ENCODE assay signal across 8 cellular contexts in the genomic region with DNA sequence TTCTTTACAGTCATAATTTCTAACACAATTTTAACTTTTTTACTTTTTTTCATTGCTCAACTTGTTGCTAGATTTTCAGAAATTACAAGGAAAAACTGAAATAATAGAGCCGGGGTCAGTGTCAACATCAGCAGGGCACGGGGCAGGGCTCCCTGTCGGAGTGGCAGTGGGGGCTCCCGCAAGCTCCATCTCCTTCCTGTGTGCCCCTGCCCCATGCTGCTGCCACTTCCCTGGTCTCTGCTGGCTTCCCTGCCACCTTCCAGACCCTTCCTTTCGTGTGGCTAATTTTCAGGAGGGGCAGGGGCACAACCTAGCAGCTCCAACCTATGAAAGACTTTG. TPM values are rescaled to one million over a fixed set of nuclear protein-coding genes. Genes with fewer than 3 reads are reported as not detected.
DNase-seq lines count a peak whose midpoint lies in the region; ATAC-seq and TF ChIP-seq lines count a peak whose summit lies in the region.

No MANE protein-coding gene starts in this region.

- H4K20me1 ChIP-seq in OCI-LY3 (ENCODE audit: insufficient read depth, low read length) = no peaks in the 10 kb centered on the region

- H3K14ac ChIP-seq in neuronal stem cell (ENCODE audit: low read length) = peak overlapping the region; percentile 51

- peaks cover 9 to 20% of the 10 kb centered on the region in 2 donors for H3K36me3 Mint-ChIP-seq in CD4-positive, alpha-beta memory T cell
- peaks cover 10% of the 10 kb centered on the region for H3K36me3 Mint-ChIP-seq in endodermal cell (ENCODE audit: low read depth)

- no peak for DNase-seq in CD4-positive, alpha-beta memory T cell
- DNase-seq in endodermal cell (no peak), neuronal stem cell (ENCODE audit: low spot score) (no peak), erythroblast (lab: John Stamatoyannopoulos, UW) (no peak), AG08395 (ENCODE audit: low spot score) (no peak)
- DNase-seq in activated CD4-positive, CD25-positive, alpha-beta regulatory T cell (lab: John Stamatoyannopoulos, UW) = no peak

- no peak overlapping the region for H2BK5ac ChIP-seq in neuronal stem cell (ENCODE audit: low read length)

- TF ChIP-seq CTCF in OCI-LY3 (IDR thresholded peaks at IDR 0.05; ENCODE audit: low read depth, low read length) (no peak), endodermal cell (conservative IDR thresholded peaks at IDR 0.05) (no peak)

- no peak overlapping the region for H3K23ac ChIP-seq in neuronal stem cell (ENCODE audit: low read depth, low read length, poor library complexity)

- peaks cover 12% of the 10 kb centered on the region for H3K79me1 ChIP-seq in neuronal stem cell (ENCODE audit: low read depth, low read length)

- no peaks in the 10 kb centered on the region for H3K27me3 ChIP-seq in CD4-positive, alpha-beta memory T cell (ENCODE audit: insufficient read depth, low read length)
- H3K27me3 ChIP-seq in OCI-LY3 (ENCODE audit: low read depth, low read length) = no peaks in the 10 kb centered on the region
- no peaks in the 10 kb centered on the region for H3K27me3 ChIP-seq in endodermal cell (ENCODE audit: control insufficient read depth, insufficient read depth, low read length, poor library complexity, severe bottlenecking)
- H3K27me3 ChIP-seq in neuronal stem cell (ENCODE audit: control insufficient read depth in 3 of 3, insufficient read depth in 3 of 3, low read depth in 1 of 3, low read length in 3 of 3) = peaks cover 0 to 4% (median 0%) of the 10 kb centered on the region in 3 experiments

- H3K9ac ChIP-seq in OCI-LY3 (ENCODE audit: low read length) = peak overlapping the region; percentile 88; the same call in 1 of the 2 replicates
- H3K9ac ChIP-seq in endodermal cell (ENCODE audit: extremely low read depth, low read length, poor library complexity, severe bottlenecking) = peak overlapping the region; percentile 42
- H3K9ac ChIP-seq in neuronal stem cell (ENCODE audit: low read depth, low read length, poor library complexity) = no peak overlapping the region

- POLR2A ChIA-PET in CD4-positive, alpha-beta memory T cell (lab: Charles Lee; ENCODE audit: partially characterized antibody) = interaction anchor here (0.8 to 1.4 kb wide), 4 partner anchors 31 to 224 kb away, joined by 3 to 9 read pairs (median 4); a partner anchor contains a TSS

- peaks cover 34% of the 10 kb centered on the region for H3K4me1 ChIP-seq in CD4-positive, alpha-beta memory T cell (ENCODE audit: insufficient read depth, low read length)
- H3K4me1 ChIP-seq in OCI-LY3 (ENCODE audit: low read length) (peaks cover 22% of the 10 kb centered on the region), endodermal cell (ENCODE audit: control insufficient read depth, insufficient read depth, low read length) (peaks cover 6% of the 10 kb centered on the region), neuronal stem cell (ENCODE audit: control insufficient read depth in 2 of 2, insufficient read depth in 1 of 2, low read depth in 1 of 2, low read length in 2 of 2) (peaks cover 14 to 35% of the 10 kb centered on the region in 2 donors)

- peaks cover 29% of the 10 kb centered on the region for H3K79me2 ChIP-seq in OCI-LY3 (ENCODE audit: low read length)

- H3K4me1 Mint-ChIP-seq in CD4-positive, alpha-beta memory T cell = peaks cover 16 to 41% (median 33%) of the 10 kb centered on the region in 4 donors
- H3K4me1 Mint-ChIP-seq in endodermal cell = peaks cover 4% of the 10 kb centered on the region

- no peak overlapping the region for H2BK120ac ChIP-seq in neuronal stem cell (ENCODE audit: low read depth, low read length)

- no peak overlapping the region for H4K8ac ChIP-seq in neuronal stem cell (ENCODE audit: low read depth, low read length)

- no peak overlapping the region for H2AK5ac ChIP-seq in neuronal stem cell (ENCODE audit: low read depth, low read length)

- no peaks in the 10 kb centered on the region for H3K27me3 Mint-ChIP-seq in CD4-positive, alpha-beta memory T cell
- H3K27me3 Mint-ChIP-seq in endodermal cell (ENCODE audit: insufficient read depth) = peaks cover 4% of the 10 kb centered on the region

- H2AFZ ChIP-seq in OCI-LY3 (ENCODE audit: low read depth, low read length) (no peak overlapping the region), neuronal stem cell (ENCODE audit: low read length) (no peak overlapping the region)

- no peak for ATAC-seq in HG03025 (IDR thresholded peaks at IDR 0.05; ENCODE audit: low FRiP score, unreplicated experiment)

- peak overlapping the region; percentile 81 to 92 for H3K4me3 ChIP-seq in CD4-positive, alpha-beta memory T cell (ENCODE audit: low read length in 2 of 2)
- H3K4me3 ChIP-seq in OCI-LY3 (ENCODE audit: low read length) (peak overlapping the region; percentile 99), endodermal cell (ENCODE audit: low read length) (peak overlapping the region; percentile 93), neuronal stem cell (ENCODE audit: low read length in 2 of 2) (peak overlapping the region; percentile 83 to 98)

- H3K9me3 ChIP-seq in CD4-positive, alpha-beta memory T cell (ENCODE audit: control insufficient read depth in 1 of 2, low read length in 2 of 2) = no peaks in the 10 kb centered on the region
- H3K9me3 ChIP-seq in OCI-LY3 (ENCODE audit: insufficient read depth, low read length) (no peaks in the 10 kb centered on the region), endodermal cell (ENCODE audit: control insufficient read depth, low read length) (no peaks in the 10 kb centered on the region), neuronal stem cell (replicated peaks in 1 of 2; ENCODE audit: control insufficient read depth in 2 of 2, insufficient read depth in 1 of 2, low read depth in 1 of 2, low read length in 2 of 2) (peaks cover 0 to 3% of the 10 kb centered on the region in 2 donors)

- H3K36me3 ChIP-seq in CD4-positive, alpha-beta memory T cell (ENCODE audit: insufficient read depth, low read length) = peaks cover 6% of the 10 kb centered on the region
- H3K36me3 ChIP-seq in OCI-LY3 (replicated peaks; ENCODE audit: low read depth, low read length) = peaks cover under 1% of the 10 kb centered on the region
- peaks cover 5% of the 10 kb centered on the region for H3K36me3 ChIP-seq in endodermal cell (ENCODE audit: control insufficient read depth, insufficient read depth, low read length)
- H3K36me3 ChIP-seq in neuronal stem cell (replicated peaks in 1 of 2; ENCODE audit: control insufficient read depth in 2 of 2, insufficient read depth in 2 of 2, low read length in 2 of 2) = peaks cover 2 to 12% of the 10 kb centered on the region in 2 donors

- H3K9me3 Mint-ChIP-seq in CD4-positive, alpha-beta memory T cell = no peaks in the 10 kb centered on the region
- H3K9me3 Mint-ChIP-seq in endodermal cell = no peaks in the 10 kb centered on the region

- H3K4me2 ChIP-seq in OCI-LY3 (ENCODE audit: low read length) = peak overlapping the region; percentile 80
- H3K4me2 ChIP-seq in neuronal stem cell (ENCODE audit: insufficient read depth, low read length, poor library complexity, severe bottlenecking) = peak overlapping the region; percentile 95

- peak overlapping the region in 6 of 7 donors; percentile 86 to 97 (median 94) for H3K27ac Mint-ChIP-seq in CD4-positive, alpha-beta memory T cell
- no peak overlapping the region for H3K27ac Mint-ChIP-seq in endodermal cell

- WGBS in endodermal cell (ENCODE audit: insufficient coverage in 1 of 2, insufficient read length in 1 of 2), 2 experiments = 90 to 100% methylated on average over 3 to 5 of the region's 5 CpGs
- WGBS in neuronal stem cell (ENCODE audit: extremely low coverage in 2 of 2, insufficient read length in 2 of 2, insufficient replicate concordance in 1 of 2), 2 donors = no CpG with 5 or more reads among the region's 5 CpGs

- intact Hi-C loops in CD4-positive, alpha-beta memory T cell (cut with micrococcal nuclease) = loop anchor here (2.0 to 10.0 kb wide), 3 partner anchors 31 to 227 kb away; a partner anchor contains a TSS

- CTCF ChIA-PET in CD4-positive, alpha-beta memory T cell (lab: Charles Lee; ENCODE audit: partially characterized antibody) = no interaction called here

- no peak overlapping the region for H2BK15ac ChIP-seq in neuronal stem cell (ENCODE audit: low read length)

- H3K4me3 Mint-ChIP-seq in CD4-positive, alpha-beta memory T cell = peak overlapping the region; percentile 94 to 99 (median 96)
- peak overlapping the region; percentile 87 for H3K4me3 Mint-ChIP-seq in endodermal cell

- H3K18ac ChIP-seq in neuronal stem cell (ENCODE audit: low read length) = no peak overlapping the region

- TF ChIP-seq POLR2A in erythroblast (IDR thresholded peaks at IDR 0.05; ENCODE audit: low read length) = no peak

- H3K27ac ChIP-seq in CD4-positive, alpha-beta memory T cell (ENCODE audit: low read depth, low read length) = no peak overlapping the region
- H3K27ac ChIP-seq in OCI-LY3 (ENCODE audit: low read length) = no peak overlapping the region
- no peak overlapping the region for H3K27ac ChIP-seq in endodermal cell (ENCODE audit: low read depth, low read length)
- no peak overlapping the region for H3K27ac ChIP-seq in neuronal stem cell (replicated peaks; ENCODE audit: low read length)

- no peak overlapping the region for H2BK12ac ChIP-seq in neuronal stem cell (ENCODE audit: low read length)

- H4K91ac ChIP-seq in neuronal stem cell (ENCODE audit: low read depth, low read length, poor library complexity) = peak overlapping the region; percentile 49

- peak overlapping the region; percentile 93 for H3K4ac ChIP-seq in neuronal stem cell (ENCODE audit: low read length)

RNA-seq across cellular contexts. Expression of a gene that starts 1.0 kb away (rescaled TPM):
- total RNA-seq in CD4-positive, alpha-beta memory T cell = 10 to 100 TPM; 83.0 to 96.1 TPM
- 10 to 100 TPM; 32.0 to 42.8 TPM for polyA plus RNA-seq in CD4-positive, alpha-beta memory T cell
- 10 to 100 TPM; 38.6 to 53.7 TPM for total RNA-seq in endodermal cell
- polyA plus RNA-seq in endodermal cell (2013, experiment 1 of 2) = 41.4 TPM
- polyA plus RNA-seq in endodermal cell (2013, experiment 2 of 2) = 38.3 TPM
- polyA plus RNA-seq in neuronal stem cell (2013, experiment 1 of 2) = 18.9 TPM
- polyA plus RNA-seq in neuronal stem cell (2013, experiment 2 of 2) = 18.7 TPM
